8 cellular contexts compared by ENCODE assay signal in the genomic region with DNA sequence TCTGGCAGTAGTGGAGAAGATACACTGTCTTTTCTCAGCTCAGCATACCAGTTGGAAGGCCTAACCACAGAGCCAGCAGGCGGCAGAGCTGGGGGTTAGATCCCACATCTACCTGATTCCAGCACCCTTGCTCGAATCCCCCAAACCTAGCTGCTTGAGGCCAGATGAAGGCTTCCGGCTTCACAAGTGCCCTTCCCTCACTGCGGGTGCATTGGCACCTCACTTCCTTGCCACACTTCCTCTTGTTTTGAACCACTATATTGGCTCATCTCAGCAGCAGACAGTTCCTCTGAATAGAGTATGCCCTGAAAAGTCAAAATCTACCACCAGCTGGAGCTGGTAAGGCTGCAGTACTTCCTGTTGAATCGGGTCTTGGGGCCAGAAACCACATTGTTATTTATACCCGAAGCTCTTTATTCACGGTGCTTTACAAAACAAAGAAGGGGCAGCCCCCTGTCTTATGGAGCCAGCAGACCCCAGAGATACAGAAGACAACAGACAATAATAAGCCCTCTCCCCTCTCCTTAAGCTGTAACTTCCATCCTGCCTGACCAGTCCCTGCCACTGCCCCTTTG.
DNase-seq lines count a peak whose midpoint lies in the region; ATAC-seq and TF ChIP-seq lines count a peak whose summit lies in the region.

No MANE protein-coding gene starts in this region.

- H3K27ac ChIP-seq in aorta (ENCODE audit: low read depth in 1 of 2, low read length in 2 of 2) (no peak overlapping the region), PC-9 (no peak overlapping the region)

- H3K4me1 ChIP-seq in aorta (ENCODE audit: control insufficient read depth in 1 of 2, insufficient read depth in 2 of 2, low read length in 2 of 2) (no peaks in the 10 kb centered on the region), PC-9 (replicated peaks; ENCODE audit: insufficient read depth) (no peaks in the 10 kb centered on the region)

- no peaks in the 10 kb centered on the region for H3K27me3 ChIP-seq in aorta (ENCODE audit: control insufficient read depth in 1 of 2, insufficient read depth in 2 of 2, low read length in 1 of 2)
- H3K27me3 ChIP-seq in PC-9 (ENCODE audit: insufficient read depth, low read depth) = peaks cover 44% of the 10 kb centered on the region; the same call in 1 of the 2 replicates

- peaks cover 84 to 90% (median 89%) of the 10 kb centered on the region in 3 donors for H3K4me1 Mint-ChIP-seq in T-cell

- H3K9me3 ChIP-seq in aorta (ENCODE audit: control insufficient read depth, low read length) (no peaks in the 10 kb centered on the region), PC-9 (ENCODE audit: insufficient read depth, low read depth) (no peaks in the 10 kb centered on the region)

- no peaks in the 10 kb centered on the region for H3F3A ChIP-seq in PC-9 (ENCODE audit: insufficient read depth, low read depth)

- H3K79me2 ChIP-seq in PC-9 (ENCODE audit: low read depth) = no peaks in the 10 kb centered on the region

- H3K4me2 ChIP-seq in PC-9 = no peak overlapping the region

- H3K36me3 Mint-ChIP-seq in T-cell = no peaks in the 10 kb centered on the region

- H3K27ac Mint-ChIP-seq in T-cell = peak overlapping the region; percentile 97 to 99

- H3K4me3 ChIP-seq in aorta (ENCODE audit: low read length in 2 of 2) = no peak overlapping the region
- H3K4me3 ChIP-seq in PC-9 = no peak overlapping the region

- intact Hi-C loops in aorta (cut with DNase I) (no loop called here), PC-9 (cut with micrococcal nuclease; ENCODE audit: unreplicated experiment) (no loop called here)

- H3K36me3 ChIP-seq in aorta (ENCODE audit: control insufficient read depth in 1 of 2, insufficient read depth in 2 of 2, low read length in 1 of 2) (no peaks in the 10 kb centered on the region), PC-9 (ENCODE audit: low read depth) (no peaks in the 10 kb centered on the region)

- BruUV-seq in PC-9 (replicated peaks; lab: Mats Ljungman, UMichigan) = no TSS peak

- WGBS in aorta, 2 donors = 50 to 52% methylated on average over 7 of the region's 7 CpGs

- H3K9me2 ChIP-seq in PC-9 (ENCODE audit: insufficient read depth) = no peaks in the 10 kb centered on the region

- peak overlapping the region; percentile 63 to 88 (median 72) for H3K4me3 Mint-ChIP-seq in T-cell

- peak; percentile 81 for ATAC-seq in GM18861 (IDR thresholded peaks at IDR 0.05; ENCODE audit: unreplicated experiment)
- ATAC-seq in HG03045 (IDR thresholded peaks at IDR 0.05; ENCODE audit: unreplicated experiment) = peak; percentile 56
- peak; percentile 92 to 94 (median 94) for ATAC-seq in T-cell (replicated peaks in 1 of 4)
- peak; percentile 65 for ATAC-seq in aorta (ENCODE audit: low FRiP score)

- peak; percentile 65 to 91 (median 78) for DNase-seq in T-cell
- DNase-seq in activated naive CD8-positive, alpha-beta T cell treated with anti-CD3 and anti-CD28 coated beads, Interleukin-2, amount 50 U/mL, for 16 hours (ENCODE audit: low read depth, low spot score) = peak; percentile 13
- peak; percentile 3 for DNase-seq in myocyte (ENCODE audit: low read depth)
- DNase-seq in aorta = peak in 1 of 2 donors; percentile 66
- DNase-seq in cerebellum (ENCODE audit: low spot score) = no peak
- no peak for DNase-seq in PC-9

- peaks cover 0 to 5% (median 3%) of the 10 kb centered on the region in 3 donors for H3K9me3 Mint-ChIP-seq in T-cell

- TF ChIP-seq CTCF in PC-9 (conservative IDR thresholded peaks at IDR 0.05) = no peak

- no peak overlapping the region for H2AFZ ChIP-seq in PC-9

- no peaks in the 10 kb centered on the region for H4K20me1 ChIP-seq in PC-9 (ENCODE audit: insufficient read depth)

- CTCF ChIA-PET in T-cell (lab: Charles Lee) = interaction anchor here in 1 of 2 donors (0.6 to 1.9 kb wide), 9 partner anchors 11 to 236 kb away, joined by 3 to 6 read pairs (median 4); no protein-coding TSS in a partner anchor
- CTCF ChIA-PET in PC-9 (lab: Charles Lee) = no interaction called here

- no peaks in the 10 kb centered on the region for H3K27me3 Mint-ChIP-seq in T-cell

- POLR2A ChIA-PET in T-cell (lab: Charles Lee) = interaction anchor here (0.5 to 1.7 kb wide), 6 partner anchors 18 to 106 kb away, joined by 3 to 11 read pairs (median 5); no protein-coding TSS in a partner anchor
- POLR2A ChIA-PET in PC-9 (lab: Charles Lee; ENCODE audit: unreplicated experiment) = no interaction called here

Comparison
In these comparisons a context has a peak if more than half of its experiments do, and no peak if none do; other contexts are left out.
1. DNase-seq: peak in T-cell (34 of 34), activated naive CD8-positive, alpha-beta T cell treated with anti-CD3 and anti-CD28 coated beads, Interleukin-2, amount 50 U/mL, for 16 hours (single experiment) and myocyte (single experiment); none in cerebellum (single experiment) and PC-9 (0 of 2).
2. Peak in every context shown above with its lines, with median percentiles within 50 percentile points of each other: ATAC-seq.